ENCODE assay signal across 8 cellular contexts in genomic region chr5:139848508-139849100, GRCh38. TPM values are rescaled to one million over a fixed set of nuclear protein-coding genes. Genes with fewer than 3 reads are reported as not detected.
DNase-seq lines count a peak whose midpoint lies in the region; ATAC-seq and TF ChIP-seq lines count a peak whose summit lies in the region.

No MANE protein-coding gene starts in this region.

- H3K27ac ChIP-seq in ectodermal cell (ENCODE audit: insufficient read depth, low read depth, low read length, poor library complexity, severe bottlenecking) (no peak overlapping the region), neural cell (ENCODE audit: low read length) (no peak overlapping the region)

- 16 to 17% methylated on average over 38 to 39 of the region's 43 CpGs for WGBS in ectodermal cell, 2 experiments

- H3K36me3 ChIP-seq in ectodermal cell (ENCODE audit: control insufficient read depth, insufficient read depth, low read length) (no peaks in the 10 kb centered on the region), neural cell (ENCODE audit: insufficient read depth, low read length) (peaks cover 3% of the 10 kb centered on the region)

- TF ChIP-seq EP300 in neural cell (conservative IDR thresholded peaks at IDR 0.05; ENCODE audit: poor library complexity, severe bottlenecking) = no peak

- DNase-seq in T-helper 17 cell = no peak
- DNase-seq in RPMI8226 = no peak
- no peak for DNase-seq in NCI-H510A (lab: John Stamatoyannopoulos, UW)

- no peaks in the 10 kb centered on the region for H4K20me1 ChIP-seq in neural cell (ENCODE audit: insufficient read depth)

- H3F3A ChIP-seq in neural cell (ENCODE audit: insufficient read depth, low read length, poor library complexity, severe bottlenecking) = no peaks in the 10 kb centered on the region

- peaks cover 22% of the 10 kb centered on the region for H3K4me1 Mint-ChIP-seq in T-helper 17 cell

- H3K4me1 ChIP-seq in ectodermal cell (ENCODE audit: control insufficient read depth, insufficient read depth, low read length) = no peaks in the 10 kb centered on the region

- ATAC-seq in GM21619 (IDR thresholded peaks at IDR 0.05; ENCODE audit: unreplicated experiment) (peak; percentile 4), T-helper 17 cell (peak; percentile 16), HG02970 (IDR thresholded peaks at IDR 0.05; ENCODE audit: low FRiP score, unreplicated experiment) (no peak), HG03439 (IDR thresholded peaks at IDR 0.05; ENCODE audit: unreplicated experiment) (no peak)

- no peak overlapping the region for H3K4me2 ChIP-seq in neural cell (ENCODE audit: low read length)

- peaks cover 17% of the 10 kb centered on the region for H3K27me3 Mint-ChIP-seq in T-helper 17 cell

- H3K27me3 ChIP-seq in ectodermal cell (ENCODE audit: control insufficient read depth, insufficient read depth, low read length, poor library complexity, severe bottlenecking) (peaks cover 59% of the 10 kb centered on the region), neural cell (ENCODE audit: insufficient read depth, low read depth, low read length) (peaks cover 21% of the 10 kb centered on the region)

- H3K9ac ChIP-seq in neural cell (ENCODE audit: low read length) = peak overlapping the region; percentile 56

- H3K79me2 ChIP-seq in neural cell (replicated peaks; ENCODE audit: insufficient read depth, low read length) = no peaks in the 10 kb centered on the region

- H3K27ac Mint-ChIP-seq in T-helper 17 cell = peak overlapping the region; percentile 79

- TF ChIP-seq CTCF in neural cell (IDR thresholded peaks at IDR 0.05; ENCODE audit: poor library complexity, severe bottlenecking) = no peak

- no peaks in the 10 kb centered on the region for H3K9me2 ChIP-seq in neural cell (ENCODE audit: insufficient read depth, low read length)

- H3K4me3 ChIP-seq in ectodermal cell (ENCODE audit: insufficient read depth, low read depth, low read length) (peak overlapping the region; percentile 43), neural cell (ENCODE audit: low read length) (peak overlapping the region; percentile 52)

- no peak overlapping the region for H2AFZ ChIP-seq in neural cell (ENCODE audit: low read depth, low read length)

- H3K9me3 ChIP-seq in T-helper 17 cell (ENCODE audit: control insufficient read depth, low read length, poor library complexity, severe bottlenecking) (no peaks in the 10 kb centered on the region), ectodermal cell (ENCODE audit: control insufficient read depth, low read length) (no peaks in the 10 kb centered on the region), neural cell (ENCODE audit: low read length) (no peaks in the 10 kb centered on the region)

- peaks cover 5% of the 10 kb centered on the region for H3K36me3 Mint-ChIP-seq in T-helper 17 cell (ENCODE audit: low read depth)

- TF ChIP-seq RAD21 in neural cell (conservative IDR thresholded peaks at IDR 0.05) = no peak

- H3K4me3 Mint-ChIP-seq in T-helper 17 cell = peak overlapping the region; percentile 87

TF ChIP-seq in neural cell, 6 proteins besides CTCF, POLR2A, EP300 and RAD21:
- TF ChIP-seq EZH2 (IDR thresholded peaks at IDR 0.05; ENCODE audit: borderline replicate concordance, insufficient read depth, low read length, poor library complexity, severe bottlenecking) = no peak
- no peak for TF ChIP-seq POLR2AphosphoS5 (IDR thresholded peaks at IDR 0.05)
- TF ChIP-seq, protein P1, sequence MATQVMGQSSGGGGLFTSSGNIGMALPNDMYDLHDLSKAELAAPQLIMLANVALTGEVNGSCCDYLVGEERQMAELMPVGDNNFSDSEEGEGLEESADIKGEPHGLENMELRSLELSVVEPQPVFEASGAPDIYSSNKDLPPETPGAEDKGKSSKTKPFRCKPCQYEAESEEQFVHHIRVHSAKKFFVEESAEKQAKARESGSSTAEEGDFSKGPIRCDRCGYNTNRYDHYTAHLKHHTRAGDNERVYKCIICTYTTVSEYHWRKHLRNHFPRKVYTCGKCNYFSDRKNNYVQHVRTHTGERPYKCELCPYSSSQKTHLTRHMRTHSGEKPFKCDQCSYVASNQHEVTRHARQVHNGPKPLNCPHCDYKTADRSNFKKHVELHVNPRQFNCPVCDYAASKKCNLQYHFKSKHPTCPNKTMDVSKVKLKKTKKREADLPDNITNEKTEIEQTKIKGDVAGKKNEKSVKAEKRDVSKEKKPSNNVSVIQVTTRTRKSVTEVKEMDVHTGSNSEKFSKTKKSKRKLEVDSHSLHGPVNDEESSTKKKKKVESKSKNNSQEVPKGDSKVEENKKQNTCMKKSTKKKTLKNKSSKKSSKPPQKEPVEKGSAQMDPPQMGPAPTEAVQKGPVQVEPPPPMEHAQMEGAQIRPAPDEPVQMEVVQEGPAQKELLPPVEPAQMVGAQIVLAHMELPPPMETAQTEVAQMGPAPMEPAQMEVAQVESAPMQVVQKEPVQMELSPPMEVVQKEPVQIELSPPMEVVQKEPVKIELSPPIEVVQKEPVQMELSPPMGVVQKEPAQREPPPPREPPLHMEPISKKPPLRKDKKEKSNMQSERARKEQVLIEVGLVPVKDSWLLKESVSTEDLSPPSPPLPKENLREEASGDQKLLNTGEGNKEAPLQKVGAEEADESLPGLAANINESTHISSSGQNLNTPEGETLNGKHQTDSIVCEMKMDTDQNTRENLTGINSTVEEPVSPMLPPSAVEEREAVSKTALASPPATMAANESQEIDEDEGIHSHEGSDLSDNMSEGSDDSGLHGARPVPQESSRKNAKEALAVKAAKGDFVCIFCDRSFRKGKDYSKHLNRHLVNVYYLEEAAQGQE (IDR thresholded peaks at IDR 0.05; ENCODE audit: borderline replicate concordance) = no peak
- TF ChIP-seq TAF1 (IDR thresholded peaks at IDR 0.05; ENCODE audit: low read depth) = no peak
- TF ChIP-seq MXI1 (conservative IDR thresholded peaks at IDR 0.05; ENCODE audit: poor library complexity, severe bottlenecking) = no peak
- no peak for TF ChIP-seq SMC3 (conservative IDR thresholded peaks at IDR 0.05; ENCODE audit: poor library complexity)

RNA-seq across cellular contexts. Expression of gene PSD2, which starts 53.0 kb away (rescaled TPM):
- total RNA-seq in T-helper 17 cell = under 1 TPM in 1 of 2 donors, not detected in 1; 0.07 TPM
- 0.65 TPM for polyA plus RNA-seq in ectodermal cell (2013, experiment 1 of 4)
- 0.28 TPM for polyA plus RNA-seq in ectodermal cell (2013, experiment 2 of 4)
- 0.64 TPM for polyA plus RNA-seq in ectodermal cell (2013, experiment 3 of 4)
- polyA plus RNA-seq in ectodermal cell (2013, experiment 4 of 4) = 0.28 TPM
- polyA plus RNA-seq in neural cell = 33.4 and 38.6 TPM in 2 replicates
- polyA minus RNA-seq in neural cell = 47.7 and 49.2 TPM in 2 replicates

Comparison
In these comparisons a context has a peak if more than half of its experiments do, and no peak if none do; other contexts are left out.
1. ATAC-seq: peak in GM21619 (single experiment) and T-helper 17 cell (single experiment); none in HG02970 (single experiment) and HG03439 (single experiment).